ENCODE assay signal across 28 cellular contexts in genomic region chr22:39771486-39771885, GRCh38.
"Had no signal": no experiment of that assay in that cellular context is flagged by ENCODE, and none has a peak within 500 bp of the region (broad histone marks: within the 10 kb centered on the region; RNA-seq: fewer than 3 reads in every experiment).

No MANE protein-coding gene starts in this region.

- H3K27me3 Mint-ChIP-seq: stimulated activated naive CD8-positive, alpha-beta T cell treated with anti-CD3 and anti-CD28 coated beads, Interleukin-15, amount 100 ng/mL, for 72 hours; stimulated activated naive CD8-positive, alpha-beta T cell treated with anti-CD3 and anti-CD28 coated beads, Interleukin-15, Interleukin-2, amounts not matched to agents 100 ng/mL and 50 ng/mL, for 24 hours had no signal

- H3K4me3 ChIP-seq: stomach, suprapubic skin, testis, thoracic aorta, thyroid gland, tibial artery, tibial nerve, transverse colon, upper lobe of left lung, upper lobe of right lung, uterus, vagina had no signal

- H3K36me3 Mint-ChIP-seq: stimulated activated effector memory CD8-positive, alpha-beta T cell treated with anti-CD3 and anti-CD28 coated beads, Interleukin-12 subunit alpha, Interleukin-12 subunit beta, amount 100 ng/mL, for 72 hours; stimulated activated memory B cell treated with anti-CD40 and anti-IgM and Interleukin-4, amounts not matched to agents 10 μg/mL and 1 μg/mL and 100 μg/mL, for 72 hours; type B pancreatic cell had no signal

- ATAC-seq: stimulated activated effector memory CD8-positive, alpha-beta T cell treated with anti-CD3 and anti-CD28 coated beads, Interleukin-12 subunit alpha, Interleukin-12 subunit beta, amount 100 ng/mL, for 72 hours; stimulated activated memory B cell treated with anti-CD40 and anti-IgM and Interleukin-4, amounts not matched to agents 10 μg/mL and 1 μg/mL and 100 μg/mL, for 72 hours; stimulated activated naive B cell treated with anti-CD40 and anti-IgM and Interleukin-4, amounts not matched to agents 10 μg/mL and 1 μg/mL and 100 μg/mL, for 72 hours; stimulated activated naive CD8-positive, alpha-beta T cell treated with anti-CD3 and anti-CD28 coated beads, Interleukin-15, amount 100 ng/mL, for 72 hours; stimulated activated naive CD8-positive, alpha-beta T cell treated with anti-CD3 and anti-CD28 coated beads, Interleukin-15, Interleukin-2, amounts not matched to agents 100 U/mL and 50 U/mL, for 24 hours; upper lobe of right lung had no signal

- H3K4me3 Mint-ChIP-seq: stimulated activated effector memory CD8-positive, alpha-beta T cell treated with anti-CD3 and anti-CD28 coated beads, Interleukin-12 subunit alpha, Interleukin-12 subunit beta, amount 100 ng/mL, for 72 hours; stimulated activated memory B cell treated with anti-CD40 and anti-IgM and Interleukin-4, amounts not matched to agents 10 μg/mL and 1 μg/mL and 100 μg/mL, for 72 hours; stimulated activated naive B cell treated with anti-CD40 and anti-IgM and Interleukin-4, amounts not matched to agents 10 μg/mL and 1 μg/mL and 100 μg/mL, for 72 hours; stimulated activated naive CD8-positive, alpha-beta T cell treated with anti-CD3 and anti-CD28 coated beads, Interleukin-15, amount 100 ng/mL, for 72 hours; stimulated activated naive CD8-positive, alpha-beta T cell treated with anti-CD3 and anti-CD28 coated beads, Interleukin-15, Interleukin-2, amounts not matched to agents 100 ng/mL and 50 ng/mL, for 24 hours; type B pancreatic cell had no signal

- H3K9me3 Mint-ChIP-seq: stimulated activated effector memory CD8-positive, alpha-beta T cell treated with anti-CD3 and anti-CD28 coated beads, Interleukin-12 subunit alpha, Interleukin-12 subunit beta, amount 100 ng/mL, for 72 hours; type B pancreatic cell had no signal

- H3K27ac Mint-ChIP-seq: stimulated activated effector memory CD8-positive, alpha-beta T cell treated with anti-CD3 and anti-CD28 coated beads, Interleukin-12 subunit alpha, Interleukin-12 subunit beta, amount 100 ng/mL, for 72 hours; stimulated activated memory B cell treated with anti-CD40 and anti-IgM and Interleukin-4, amounts not matched to agents 10 μg/mL and 1 μg/mL and 100 μg/mL, for 72 hours; stimulated activated naive B cell treated with anti-CD40 and anti-IgM and Interleukin-4, amounts not matched to agents 10 μg/mL and 1 μg/mL and 100 μg/mL, for 72 hours; stimulated activated naive CD8-positive, alpha-beta T cell treated with anti-CD3 and anti-CD28 coated beads, Interleukin-15, amount 100 ng/mL, for 72 hours; stimulated activated naive CD8-positive, alpha-beta T cell treated with anti-CD3 and anti-CD28 coated beads, Interleukin-15, Interleukin-2, amounts not matched to agents 100 ng/mL and 50 ng/mL, for 24 hours; type B pancreatic cell had no signal

- H3K4me1 ChIP-seq: stomach, suprapubic skin, testis, thyroid gland, tibial artery, tibial nerve, upper lobe of right lung, uterus, vagina had no signal

- H3K27ac ChIP-seq: stomach, suprapubic skin, testis, thoracic aorta, thyroid gland, tibial artery, tibial nerve, transverse colon, upper lobe of left lung, upper lobe of right lung, uterus, vagina had no signal

- H3K36me3 ChIP-seq: stomach, suprapubic skin, thoracic aorta, thyroid gland, tibial artery, tibial nerve, transverse colon, upper lobe of left lung, upper lobe of right lung, uterus, vagina had no signal

- DNase-seq: stimulated activated CD4-positive, alpha-beta T cell treated with anti-CD3 and anti-CD28 coated beads, Interleukin-2, amount 100 ng/mL, for 48 hours; stimulated activated CD4-positive, alpha-beta T cell treated with anti-CD3 and anti-CD28 coated beads, Interleukin-4, amount 100 ng/mL, for 1 hour; stimulated activated CD4-positive, alpha-beta T cell treated with anti-CD3 and anti-CD28 coated beads, Interleukin-4, amount 100 ng/mL, for 24 hours; stimulated activated CD4-positive, alpha-beta T cell treated with anti-CD3 and anti-CD28 coated beads, Interleukin-4, amount 100 ng/mL, for 4 hours; stimulated activated CD8-positive, alpha-beta memory T cell treated with anti-CD3 and anti-CD28 coated beads, Interleukin-4, amount 100 ng/mL, for 48 hours; stimulated activated naive B cell treated with anti-CD40 and anti-IgM and Interleukin-4, amounts not matched to agents 10 μg/mL and 1 μg/mL and 100 μg/mL, for 72 hours; stimulated activated naive CD4-positive, alpha-beta T cell; stimulated activated naive CD4-positive, alpha-beta T cell treated with Interleukin-2 at 50 U/mL for 16 hours; stimulated activated naive CD8-positive, alpha-beta T cell treated with anti-CD3 and anti-CD28 coated beads, Interleukin-15, amount 100 ng/mL, for 72 hours; stimulated activated naive CD8-positive, alpha-beta T cell treated with anti-CD3 and anti-CD28 coated beads, Interleukin-15, Interleukin-2, amounts not matched to agents 100 U/mL and 50 U/mL, for 24 hours; stomach; substantia nigra; testis; thyroid gland; tibial artery; transverse colon; trophoblast cell; upper lobe of left lung; upper lobe of right lung; uterus had no signal

- H3K9me3 ChIP-seq: suprapubic skin, testis, thoracic aorta, thyroid gland, tibial artery, transverse colon, upper lobe of right lung, uterus, vagina had no signal
